In the genomic region with DNA sequence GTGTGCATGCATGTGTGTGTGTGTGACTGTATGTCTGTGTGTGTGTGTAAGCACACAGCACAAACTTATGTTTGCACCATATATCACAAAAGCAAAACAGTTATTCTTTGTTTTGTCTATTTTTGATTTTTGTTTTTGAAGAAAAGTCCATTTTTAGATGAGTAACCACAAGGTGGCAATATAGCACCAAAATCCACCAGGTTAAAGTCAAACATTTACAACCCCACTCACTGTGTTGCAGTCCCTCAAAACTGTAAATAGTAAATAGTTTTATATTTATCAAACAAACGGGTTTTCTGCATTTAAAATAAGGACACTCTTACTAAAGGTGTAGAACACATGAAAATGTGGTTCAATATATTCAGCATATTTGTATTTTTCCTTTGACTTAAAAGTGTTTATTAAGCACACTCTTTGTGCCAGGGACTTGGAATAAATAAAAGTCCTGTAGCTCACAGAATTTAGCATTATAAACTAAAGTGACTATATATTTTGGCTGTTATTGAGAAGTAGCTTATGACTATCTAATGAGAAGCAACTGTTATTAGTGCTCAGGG, we compare ENCODE assay signal across 8 cellular contexts.
A peak's percentile ranks its signal among the peaks of the same experiment; 100 is the strongest.
DNase-seq lines count a peak whose midpoint lies in the region; ATAC-seq and TF ChIP-seq lines count a peak whose summit lies in the region.

No MANE protein-coding gene starts in this region.

- H3K4me1 ChIP-seq in KMS-11 (ENCODE audit: low read depth, poor library complexity, severe bottlenecking) (no peaks in the 10 kb centered on the region), right lobe of liver (peaks cover 0 to 17% (median 3%) of the 10 kb centered on the region in 4 donors)

- H3K79me2 ChIP-seq in KMS-11 (ENCODE audit: insufficient read depth, low read depth): no peaks in the 10 kb centered on the region

- H3K9me3 Mint-ChIP-seq in activated T-cell treated with anti-CD3 and anti-CD28 coated beads, Interleukin-2, amount 50 U/mL, for 4 hours: peaks cover 4% of the 10 kb centered on the region

- H3K36me3 ChIP-seq in GM06990 (ENCODE audit: control insufficient read depth, insufficient read depth, low read length): no peaks in the 10 kb centered on the region
- no peaks in the 10 kb centered on the region for H3K36me3 ChIP-seq in KMS-11 (ENCODE audit: insufficient read depth)
- peaks cover 0 to 5% (median 0%) of the 10 kb centered on the region in 4 donors for H3K36me3 ChIP-seq in right lobe of liver

- DNase-seq in GM06990 (ENCODE audit: extremely low read depth, insufficient read length): peak; percentile 0
- peak; percentile 49 for DNase-seq in astrocyte of the hippocampus (ENCODE audit: low read depth, low spot score)
- no peak for DNase-seq in right lobe of liver
- DNase-seq in T-helper 2 cell: no peak
- no peak for DNase-seq in activated T-cell treated with anti-CD3 and anti-CD28 coated beads, Interleukin-2, amount 50 U/mL, for 4 hours
- DNase-seq in stimulated activated naive CD8-positive, alpha-beta T cell treated with anti-CD3 and anti-CD28 coated beads, Interleukin-15, Interleukin-2, amounts not matched to agents 100 U/mL and 50 U/mL, for 24 hours: no peak

- no peaks in the 10 kb centered on the region for H4K20me1 ChIP-seq in KMS-11 (ENCODE audit: insufficient read depth)

- WGBS in right lobe of liver (ENCODE audit: insufficient coverage, low coverage, low lambda C conversion rate, missing lambda C conversion rate): 0% methylated on average over 1 of the region's 1 CpG

- ATAC-seq in right lobe of liver: peak in 3 of 4 donors; percentile 27 to 54 (median 53)
- ATAC-seq in activated T-cell treated with anti-CD3 and anti-CD28 coated beads, Interleukin-2, amount 50 U/mL, for 4 hours: no peak
- no peak for ATAC-seq in stimulated activated naive CD8-positive, alpha-beta T cell treated with anti-CD3 and anti-CD28 coated beads, Interleukin-15, Interleukin-2, amounts not matched to agents 100 U/mL and 50 U/mL, for 24 hours
- no peak for ATAC-seq in HG03025 (IDR thresholded peaks at IDR 0.05; ENCODE audit: low FRiP score, unreplicated experiment)

- H3K4me3 Mint-ChIP-seq in activated T-cell treated with anti-CD3 and anti-CD28 coated beads, Interleukin-2, amount 50 U/mL, for 4 hours: no peak overlapping the region

- TF ChIP-seq CTCF in GM06990 (IDR thresholded peaks at IDR 0.05; ENCODE audit: insufficient read depth, low read length, poor library complexity, severe bottlenecking) (peak; percentile 40), KMS-11 (conservative IDR thresholded peaks at IDR 0.05; ENCODE audit: low read depth, low read length) (peak; percentile 69), right lobe of liver (IDR thresholded peaks at IDR 0.05) (peak; percentile 43 to 61 (median 54))

- no peak overlapping the region for H3K4me2 ChIP-seq in KMS-11

- no peak overlapping the region for H3K9ac ChIP-seq in KMS-11

- H3K4me3 ChIP-seq in GM06990 (replicated peaks; ENCODE audit: low read depth, low read length) (no peak overlapping the region), KMS-11 (IDR thresholded peaks at IDR 0.05; ENCODE audit: insufficient read depth, low read depth, low read length) (no peak overlapping the region), right lobe of liver (no peak overlapping the region)

- no peaks in the 10 kb centered on the region for H3K36me3 Mint-ChIP-seq in activated T-cell treated with anti-CD3 and anti-CD28 coated beads, Interleukin-2, amount 50 U/mL, for 4 hours (ENCODE audit: insufficient read depth)

- no peak for TF ChIP-seq POLR2A in right lobe of liver (IDR thresholded peaks at IDR 0.05)

- H3K27me3 ChIP-seq in GM06990 (replicated peaks; ENCODE audit: control insufficient read depth, insufficient read depth, low read length) (no peaks in the 10 kb centered on the region), KMS-11 (ENCODE audit: insufficient read depth, low read depth) (no peaks in the 10 kb centered on the region), right lobe of liver (no peaks in the 10 kb centered on the region)

- H3K27me3 Mint-ChIP-seq in activated T-cell treated with anti-CD3 and anti-CD28 coated beads, Interleukin-2, amount 50 U/mL, for 4 hours (ENCODE audit: low read depth): no peaks in the 10 kb centered on the region

- no peak overlapping the region for H2AFZ ChIP-seq in KMS-11 (ENCODE audit: low read depth)

- intact Hi-C loops in right lobe of liver (cut with DNase I): no loop called here

- H3K4me1 Mint-ChIP-seq in activated T-cell treated with anti-CD3 and anti-CD28 coated beads, Interleukin-2, amount 50 U/mL, for 4 hours (ENCODE audit: low read depth): no peaks in the 10 kb centered on the region

- H3K27ac ChIP-seq in KMS-11: no peak overlapping the region
- H3K27ac ChIP-seq in right lobe of liver: no peak overlapping the region

- no peaks in the 10 kb centered on the region for H3K9me3 ChIP-seq in right lobe of liver

Comparison
In these comparisons a context has a peak if more than half of its experiments do, and no peak if none do; other contexts are left out.
1. DNase-seq: peak in GM06990 (single experiment) and astrocyte of the hippocampus (single experiment); none in right lobe of liver (0 of 3), T-helper 2 cell (0 of 5), activated T-cell treated with anti-CD3 and anti-CD28 coated beads, Interleukin-2, amount 50 U/mL, for 4 hours (single experiment) and stimulated activated naive CD8-positive, alpha-beta T cell treated with anti-CD3 and anti-CD28 coated beads, Interleukin-15, Interleukin-2, amounts not matched to agents 100 U/mL and 50 U/mL, for 24 hours (single experiment).
2. ATAC-seq: peak in right lobe of liver (3 of 4); none in activated T-cell treated with anti-CD3 and anti-CD28 coated beads, Interleukin-2, amount 50 U/mL, for 4 hours (0 of 2), stimulated activated naive CD8-positive, alpha-beta T cell treated with anti-CD3 and anti-CD28 coated beads, Interleukin-15, Interleukin-2, amounts not matched to agents 100 U/mL and 50 U/mL, for 24 hours (single experiment) and HG03025 (single experiment).
3. Peak in every context shown above with its lines, with median percentiles within 50 percentile points of each other: CTCF ChIP-seq.